ENCODE assay signal across 8 cellular contexts in the genomic region with DNA sequence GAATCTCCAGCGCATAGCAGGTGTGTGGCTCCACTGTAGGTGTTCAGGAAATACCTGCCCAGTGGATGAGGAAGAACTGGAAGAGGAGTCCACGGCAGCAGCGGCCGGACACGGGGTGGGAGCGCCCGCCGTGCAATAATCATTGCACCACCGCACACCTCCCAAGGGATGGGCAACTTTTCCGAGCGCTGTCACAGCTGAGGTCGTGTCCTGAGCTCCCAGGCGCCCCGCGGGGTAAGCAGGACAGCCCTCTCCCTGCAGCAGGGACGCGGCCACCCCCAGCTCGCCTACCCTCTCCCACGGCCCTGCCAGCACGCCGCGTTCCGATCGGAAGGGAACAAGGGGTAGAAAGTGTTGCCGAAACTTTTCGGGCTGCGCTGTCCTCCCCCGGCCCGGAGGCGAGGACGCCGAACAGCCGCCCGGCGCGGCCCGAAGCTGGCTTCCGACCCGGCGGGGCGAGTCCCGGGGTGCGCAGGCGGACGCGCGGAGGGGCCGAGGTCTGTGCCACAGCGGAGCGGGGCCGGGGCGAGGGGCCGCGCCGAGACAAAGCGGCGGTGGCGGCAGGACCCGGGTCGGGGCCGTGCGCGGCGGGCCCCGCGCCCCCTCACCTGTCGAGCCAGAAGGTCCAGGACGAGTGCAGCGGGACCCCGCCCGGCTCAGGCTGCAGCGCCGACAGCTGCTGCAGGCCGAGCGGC. TPM values are rescaled to one million over a fixed set of nuclear protein-coding genes. Genes with fewer than 3 reads are reported as not detected.
DNase-seq lines count a peak whose midpoint lies in the region; ATAC-seq and TF ChIP-seq lines count a peak whose summit lies in the region.

No MANE protein-coding gene starts in this region.

- H3K36me3 ChIP-seq in DOHH2 (ENCODE audit: control insufficient read depth, low read length), result no peaks in the 10 kb centered on the region

- no peaks in the 10 kb centered on the region; the same call in 1 of the 2 replicates for H4K20me1 ChIP-seq in DOHH2 (ENCODE audit: control insufficient read depth, insufficient read depth, low read depth, low read length)

- H3K4me2 ChIP-seq in DOHH2 (ENCODE audit: low read length), result peak overlapping the region; percentile 47

- ATAC-seq in GM21723 (IDR thresholded peaks at IDR 0.05; ENCODE audit: unreplicated experiment) (peak; percentile 55), left ventricle myocardium superior (peak; percentile 79)
- peak; percentile 25 to 44 for ATAC-seq in activated naive CD4-positive, alpha-beta T cell treated with anti-CD3 and anti-CD28 coated beads, Interleukin-2, amount 50 U/mL, for 72 hours

- peaks cover 8 to 10% of the 10 kb centered on the region in 2 donors for H3K36me3 Mint-ChIP-seq in activated naive CD4-positive, alpha-beta T cell treated with anti-CD3 and anti-CD28 coated beads, Interleukin-2, amount 50 U/mL, for 72 hours

- H3F3A ChIP-seq in DOHH2 (ENCODE audit: control insufficient read depth, insufficient read depth), result no peaks in the 10 kb centered on the region

- peak overlapping the region; percentile 53 for H3K4me3 ChIP-seq in DOHH2 (ENCODE audit: low read length)

- H3K27me3 ChIP-seq in DOHH2 (ENCODE audit: control insufficient read depth, low read length), result peaks cover 69% of the 10 kb centered on the region

- peaks cover 8% of the 10 kb centered on the region; the same call in 1 of the 2 replicates for H3K4me1 ChIP-seq in DOHH2 (ENCODE audit: control insufficient read depth, low read length)

- intact Hi-C loops in left ventricle myocardium superior (cut with micrococcal nuclease), result no loop called here

- H3K9me2 ChIP-seq in DOHH2 (replicated peaks; ENCODE audit: control insufficient read depth, low read length), result no peaks in the 10 kb centered on the region

- H3K9me3 Mint-ChIP-seq in activated naive CD4-positive, alpha-beta T cell treated with anti-CD3 and anti-CD28 coated beads, Interleukin-2, amount 50 U/mL, for 72 hours, result no peaks in the 10 kb centered on the region

- no peaks in the 10 kb centered on the region for H3K9me3 ChIP-seq in DOHH2 (ENCODE audit: control insufficient read depth, insufficient read depth, low read length)

- no peak for TF ChIP-seq CTCF in DOHH2 (IDR thresholded peaks at IDR 0.05; ENCODE audit: low read depth, low read length, poor library complexity, severe bottlenecking)

- DNase-seq in NCI-H748 (lab: John Stamatoyannopoulos, UW; ENCODE audit: unreplicated experiment) (peak; percentile 72), left ventricle myocardium superior (peak; percentile 66), retina (peak; percentile 79), NCI-H1092 treated with DMSO at 0.1 percent for 48 hours (lab: John Stamatoyannopoulos, UW) (no peak), GF-D8 (lab: John Stamatoyannopoulos, UW) (no peak)
- peak; percentile 49 to 62 for DNase-seq in activated naive CD4-positive, alpha-beta T cell treated with anti-CD3 and anti-CD28 coated beads, Interleukin-2, amount 50 U/mL, for 72 hours (ENCODE audit: low spot score in 2 of 2)

- no peak overlapping the region for H3K27ac ChIP-seq in DOHH2 (ENCODE audit: low read depth, low read length)

- H3K27ac Mint-ChIP-seq in activated naive CD4-positive, alpha-beta T cell treated with anti-CD3 and anti-CD28 coated beads, Interleukin-2, amount 50 U/mL, for 72 hours, result peak overlapping the region; percentile 88

- H3K79me2 ChIP-seq in DOHH2 (ENCODE audit: control insufficient read depth, low read length), result no peaks in the 10 kb centered on the region

RNA-seq across cellular contexts. Expression of gene EIF4E3, which starts 0.5 kb away (rescaled TPM):
- 10 to 100 TPM; 24.6 to 29.7 TPM for total RNA-seq in activated naive CD4-positive, alpha-beta T cell treated with anti-CD3 and anti-CD28 coated beads, Interleukin-2, amount 50 U/mL, for 72 hours
- total RNA-seq in left ventricle myocardium superior, result 55.7 TPM

RNA-seq across cellular contexts. Expression of gene GPR27, which starts 28.9 kb away (rescaled TPM):
- total RNA-seq in activated naive CD4-positive, alpha-beta T cell treated with anti-CD3 and anti-CD28 coated beads, Interleukin-2, amount 50 U/mL, for 72 hours, result under 1 TPM in 1 of 2 donors, not detected in 1; 0.74 TPM
- 4.4 TPM for total RNA-seq in left ventricle myocardium superior

Comparison
In these comparisons a context has a peak if more than half of its experiments do, and no peak if none do; other contexts are left out.
1. DNase-seq: peak in NCI-H748 (single experiment), activated naive CD4-positive, alpha-beta T cell treated with anti-CD3 and anti-CD28 coated beads, Interleukin-2, amount 50 U/mL, for 72 hours (2 of 2), left ventricle myocardium superior (single experiment) and retina (single experiment); none in NCI-H1092 treated with DMSO at 0.1 percent for 48 hours (single experiment) and GF-D8 (single experiment).
2. Peak in every context shown above with its lines, with median percentiles within 50 percentile points of each other: ATAC-seq.